ENCODE assay signal across 2 cellular contexts in genomic region chr10:14652067-14652466, GRCh38.
TF ChIP-seq lines count a peak whose summit lies in the region.

No MANE protein-coding gene starts in this region.

TF ChIP-seq in A549, 52 proteins besides CTCF, POLR2A, EP300 and RAD21 (continued from another document):
- TF ChIP-seq EHMT2 (IDR thresholded peaks at IDR 0.05; ENCODE audit: low read depth) (no peak), HOXB13 (CRISPR knock-in tag; IDR thresholded peaks at IDR 0.05; ENCODE audit: low read depth) (no peak), TP53 (CRISPR knock-in tag; IDR thresholded peaks at IDR 0.05) (no peak), CBX2 (IDR thresholded peaks at IDR 0.05; ENCODE audit: borderline replicate concordance, low read depth) (no peak), MAFK (IDR thresholded peaks at IDR 0.05; ENCODE audit: partially characterized antibody) (no peak), FOSL2 (IDR thresholded peaks at IDR 0.05) (no peak), FOSL2 (CRISPR knock-in tag; IDR thresholded peaks at IDR 0.05) (no peak), JUNB (IDR thresholded peaks at IDR 0.05) (no peak), CHD4 (IDR thresholded peaks at IDR 0.05; ENCODE audit: borderline replicate concordance) (no peak), ESRRA (IDR thresholded peaks at IDR 0.05; ENCODE audit: borderline replicate concordance, low read length) (no peak), ZFP36 (IDR thresholded peaks at IDR 0.05; ENCODE audit: borderline replicate concordance, partially characterized antibody) (no peak), JUN (IDR thresholded peaks at IDR 0.05) (no peak), NR3C1 (IDR thresholded peaks at IDR 0.05) (no peak), MAZ (IDR thresholded peaks at IDR 0.05; ENCODE audit: borderline replicate concordance, low read depth, low read length) (no peak), HES2 (IDR thresholded peaks at IDR 0.05) (no peak), MYC (IDR thresholded peaks at IDR 0.05; ENCODE audit: borderline replicate concordance, low read length) (no peak)
- TF ChIP-seq, protein P1, sequence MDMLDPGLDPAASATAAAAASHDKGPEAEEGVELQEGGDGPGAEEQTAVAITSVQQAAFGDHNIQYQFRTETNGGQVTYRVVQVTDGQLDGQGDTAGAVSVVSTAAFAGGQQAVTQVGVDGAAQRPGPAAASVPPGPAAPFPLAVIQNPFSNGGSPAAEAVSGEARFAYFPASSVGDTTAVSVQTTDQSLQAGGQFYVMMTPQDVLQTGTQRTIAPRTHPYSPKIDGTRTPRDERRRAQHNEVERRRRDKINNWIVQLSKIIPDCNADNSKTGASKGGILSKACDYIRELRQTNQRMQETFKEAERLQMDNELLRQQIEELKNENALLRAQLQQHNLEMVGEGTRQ (IDR thresholded peaks at IDR 0.05): no peak
TF ChIP-seq in A549: peak in this region for 0.

TF ChIP-seq in IMR-90, 13 proteins besides CTCF, POLR2A, EP300 and RAD21 (continued from another document):
- TF ChIP-seq, protein P2, sequence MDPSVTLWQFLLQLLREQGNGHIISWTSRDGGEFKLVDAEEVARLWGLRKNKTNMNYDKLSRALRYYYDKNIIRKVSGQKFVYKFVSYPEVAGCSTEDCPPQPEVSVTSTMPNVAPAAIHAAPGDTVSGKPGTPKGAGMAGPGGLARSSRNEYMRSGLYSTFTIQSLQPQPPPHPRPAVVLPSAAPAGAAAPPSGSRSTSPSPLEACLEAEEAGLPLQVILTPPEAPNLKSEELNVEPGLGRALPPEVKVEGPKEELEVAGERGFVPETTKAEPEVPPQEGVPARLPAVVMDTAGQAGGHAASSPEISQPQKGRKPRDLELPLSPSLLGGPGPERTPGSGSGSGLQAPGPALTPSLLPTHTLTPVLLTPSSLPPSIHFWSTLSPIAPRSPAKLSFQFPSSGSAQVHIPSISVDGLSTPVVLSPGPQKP (IDR thresholded peaks at IDR 0.05; ENCODE audit: borderline replicate concordance, low read depth, low read length): no peak
- TF ChIP-seq MAFK (IDR thresholded peaks at IDR 0.05; ENCODE audit: low read depth, low read length): no peak
TF ChIP-seq in IMR-90: peak in this region for 0.
